In genomic region chr17:54891176-54891821, GRCh38 we compare ENCODE assay signal across 8 cellular contexts. TPM values are rescaled to one million over a fixed set of nuclear protein-coding genes. Genes with fewer than 3 reads are reported as not detected.
DNase-seq lines count a peak whose midpoint lies in the region; ATAC-seq and TF ChIP-seq lines count a peak whose summit lies in the region.

No MANE protein-coding gene starts in this region.

- no peaks in the 10 kb centered on the region for H3K9me2 ChIP-seq in hepatocyte (replicated peaks; ENCODE audit: insufficient read depth)

- 0 out of 2 replicates have a peak, but pooled peaks cover 2% of the 10 kb centered on the region for H3K36me3 Mint-ChIP-seq in WTC11

- no peak overlapping the region for H3K4me2 ChIP-seq in hepatocyte

- no peaks in the 10 kb centered on the region for H3K36me3 ChIP-seq in hepatocyte (replicated peaks; ENCODE audit: insufficient read depth, low read depth)
- no peaks in the 10 kb centered on the region for H3K36me3 ChIP-seq in ovary

- H2AFZ ChIP-seq in hepatocyte: no peak overlapping the region

- POLR2A ChIA-PET in WTC11 (lab: Charles Lee): interaction anchor here (0.6 kb wide), 1 partner anchor 38 kb away, joined by 3 read pairs; no protein-coding TSS in a partner anchor

- H3K4me3 ChIP-seq in AG09309 (ENCODE audit: control insufficient read depth, low read depth, low read length) (no peak overlapping the region), hepatocyte (no peak overlapping the region), ovary (no peak overlapping the region)

- H3K9me3 ChIP-seq in hepatocyte (ENCODE audit: low read depth): no peaks in the 10 kb centered on the region
- H3K9me3 ChIP-seq in ovary: no peaks in the 10 kb centered on the region

- H3K27me3 ChIP-seq in hepatocyte (no peaks in the 10 kb centered on the region), ovary (no peaks in the 10 kb centered on the region)

- no peak for TF ChIP-seq EP300 in ovary (IDR thresholded peaks at IDR 0.05)

- ATAC-seq in WTC11 (peak; percentile 92), GM18858 (IDR thresholded peaks at IDR 0.05; ENCODE audit: unreplicated experiment) (no peak)

- no peaks in the 10 kb centered on the region for H3K79me2 ChIP-seq in hepatocyte

- intact Hi-C loops in ovary (cut with DNase I): no loop called here

- WGBS in hepatocyte (ENCODE audit: low lambda C conversion rate, missing lambda C conversion rate): 8% methylated on average over 1 of the region's 1 CpG
- WGBS in ovary, 3 donors: 0 to 3% (median 0%) methylated on average over 1 of the region's 1 CpG

- H3K4me1 ChIP-seq in hepatocyte (ENCODE audit: insufficient read depth): no peaks in the 10 kb centered on the region
- H3K4me1 ChIP-seq in ovary (ENCODE audit: insufficient read depth): no peaks in the 10 kb centered on the region

- no peak overlapping the region for H3K27ac Mint-ChIP-seq in WTC11

- no peaks in the 10 kb centered on the region; the same call in 1 of the 2 replicates for H3K9me3 Mint-ChIP-seq in WTC11

- TF ChIP-seq POLR2A in ovary (IDR thresholded peaks at IDR 0.05): no peak

- no peaks in the 10 kb centered on the region for H3K27me3 Mint-ChIP-seq in WTC11 (ENCODE audit: low read depth)

- H4K20me1 ChIP-seq in hepatocyte (ENCODE audit: insufficient read depth, poor library complexity, severe bottlenecking): no peaks in the 10 kb centered on the region

- CTCF ChIA-PET in WTC11 (lab: Charles Lee): interaction anchor here (0.6 to 1.1 kb wide), 5 partner anchors 8 to 1858 kb away, joined by 3 to 5 read pairs (median 3); no protein-coding TSS in a partner anchor

- DNase-seq in AG09309 (ENCODE audit: low read depth) (peak; percentile 23), GM20000 (ENCODE audit: low spot score) (no peak), NCI-H2029 treated with DMSO at 0.1 percent for 48 hours (lab: John Stamatoyannopoulos, UW) (peak; percentile 12), WTC11 (ENCODE audit: low spot score) (peak; percentile 39), hepatocyte (ENCODE audit: low spot score) (peak; percentile 85), ureter (ENCODE audit: low spot score) (peak; percentile 48), ovary (no peak)

- H3K27ac ChIP-seq in hepatocyte (no peak overlapping the region), ovary (no peak overlapping the region)

- peak; percentile 39 for TF ChIP-seq CTCF in AG09309 (IDR thresholded peaks at IDR 0.05; ENCODE audit: control insufficient read depth, insufficient read depth, low read depth, low read length, missing control alignments)
- peak; percentile 21 for TF ChIP-seq CTCF in GM20000 (IDR thresholded peaks at IDR 0.05; ENCODE audit: extremely low read depth, missing control alignments)
- TF ChIP-seq CTCF in WTC11 (IDR thresholded peaks at IDR 0.05): no peak; the same call in 1 of the 2 replicates
- peak; percentile 74 for TF ChIP-seq CTCF in hepatocyte (IDR thresholded peaks at IDR 0.05; ENCODE audit: poor library complexity)
- no peak for TF ChIP-seq CTCF in ovary (IDR thresholded peaks at IDR 0.05)

- H3K4me3 Mint-ChIP-seq in WTC11: no peak overlapping the region

- H3K4me1 Mint-ChIP-seq in WTC11: peaks cover 7% of the 10 kb centered on the region

TF ChIP-seq in WTC11, 78 proteins besides CTCF, POLR2A, EP300 and RAD21 (continues in another document):
- TF ChIP-seq AFF4 (CRISPR knock-in tag; IDR thresholded peaks at IDR 0.05; ENCODE audit: borderline replicate concordance) (no peak), ZNF396 (CRISPR knock-in tag; IDR thresholded peaks at IDR 0.05; ENCODE audit: borderline replicate concordance) (no peak), PRRX2 (CRISPR knock-in tag; IDR thresholded peaks at IDR 0.05) (no peak), ATF2 (CRISPR knock-in tag; IDR thresholded peaks at IDR 0.05; ENCODE audit: borderline replicate concordance, low read depth) (no peak), ETV6 (CRISPR knock-in tag; IDR thresholded peaks at IDR 0.05) (no peak), ELF4 (CRISPR knock-in tag; IDR thresholded peaks at IDR 0.05; ENCODE audit: low read depth) (no peak), ZBTB43 (CRISPR knock-in tag; IDR thresholded peaks at IDR 0.05) (no peak), ARID4B (CRISPR knock-in tag; IDR thresholded peaks at IDR 0.05; ENCODE audit: borderline replicate concordance) (no peak)

RNA-seq across cellular contexts. Expression of gene TOM1L1, which starts 9.4 kb away (rescaled TPM):
- total RNA-seq in WTC11 (2021) (52.8 to 58.5 TPM (median 57.0 TPM) in 3 replicates), hepatocyte (46.2 and 56.0 TPM in 2 replicates), ureter (55.7 TPM), ovary (10 to 100 TPM in 3 of 7 donors, 1 to 10 TPM in 4; 7.4 to 33.0 (median 8.9) TPM)
- polyA plus RNA-seq in hepatocyte (31.5 and 36.9 TPM in 2 replicates), ovary (10 to 100 TPM in 1 of 2 donors, 1 to 10 TPM in 1; 5.8 to 12.9 TPM)

Comparison
In these comparisons a context has a peak if more than half of its experiments do, and no peak if none do; other contexts are left out.
1. DNase-seq: peak in AG09309 (single experiment), NCI-H2029 treated with DMSO at 0.1 percent for 48 hours (single experiment), WTC11 (single experiment), hepatocyte (single experiment) and ureter (single experiment); none in GM20000 (single experiment) and ovary (0 of 5).
2. CTCF ChIP-seq: peak in AG09309 (single experiment), GM20000 (single experiment) and hepatocyte (single experiment); none in WTC11 (single experiment) and ovary (0 of 3).